11 cellular contexts compared by ENCODE assay signal in the genomic region with DNA sequence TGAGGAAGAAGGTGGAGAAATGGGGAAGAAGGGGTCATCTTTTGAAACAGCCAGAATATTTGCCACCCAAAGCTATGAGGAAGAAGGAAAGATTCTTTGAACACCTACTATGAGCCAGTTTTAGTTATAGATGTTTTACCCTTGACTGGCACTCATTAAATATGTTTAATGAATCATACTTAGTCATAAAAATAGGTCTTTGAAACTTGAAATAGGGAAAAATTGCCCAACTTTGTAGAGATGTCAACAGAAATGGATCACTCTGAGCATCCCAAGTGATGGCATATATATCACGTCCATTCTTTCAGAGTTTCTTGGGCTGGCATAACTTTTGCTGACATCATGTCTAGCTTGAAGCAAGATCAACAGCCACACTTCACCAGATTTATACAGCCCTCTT.
"Had no signal": no experiment of that assay in that cellular context is flagged by ENCODE, and none has a peak within 500 bp of the region (broad histone marks: within the 10 kb centered on the region; RNA-seq: fewer than 3 reads in every experiment).

No MANE protein-coding gene starts in this region.

- H3K27ac ChIP-seq: GM23248, HL-60 had no signal

- H2AFZ ChIP-seq: GM23248 had no signal

- H3K9me3 ChIP-seq: HAP-1 had no signal

- H3K36me3 ChIP-seq: HAP-1 had no signal

- H3K9ac ChIP-seq: GM23248 had no signal

- H3K4me3 ChIP-seq: GM23248, HAP-1, K562 had no signal

- FAIRE-seq: HepG2, K562 had no signal

- DNase-seq: GM23248, GOT3, H7, HFFc6, IMR-90, KG1 had no signal

- H3K4me1 ChIP-seq: HAP-1 had no signal

- ATAC-seq: HCT116, HepG2, K562 had no signal
